Comparison of ENCODE assay signal across 12 cellular contexts in the genomic region with DNA sequence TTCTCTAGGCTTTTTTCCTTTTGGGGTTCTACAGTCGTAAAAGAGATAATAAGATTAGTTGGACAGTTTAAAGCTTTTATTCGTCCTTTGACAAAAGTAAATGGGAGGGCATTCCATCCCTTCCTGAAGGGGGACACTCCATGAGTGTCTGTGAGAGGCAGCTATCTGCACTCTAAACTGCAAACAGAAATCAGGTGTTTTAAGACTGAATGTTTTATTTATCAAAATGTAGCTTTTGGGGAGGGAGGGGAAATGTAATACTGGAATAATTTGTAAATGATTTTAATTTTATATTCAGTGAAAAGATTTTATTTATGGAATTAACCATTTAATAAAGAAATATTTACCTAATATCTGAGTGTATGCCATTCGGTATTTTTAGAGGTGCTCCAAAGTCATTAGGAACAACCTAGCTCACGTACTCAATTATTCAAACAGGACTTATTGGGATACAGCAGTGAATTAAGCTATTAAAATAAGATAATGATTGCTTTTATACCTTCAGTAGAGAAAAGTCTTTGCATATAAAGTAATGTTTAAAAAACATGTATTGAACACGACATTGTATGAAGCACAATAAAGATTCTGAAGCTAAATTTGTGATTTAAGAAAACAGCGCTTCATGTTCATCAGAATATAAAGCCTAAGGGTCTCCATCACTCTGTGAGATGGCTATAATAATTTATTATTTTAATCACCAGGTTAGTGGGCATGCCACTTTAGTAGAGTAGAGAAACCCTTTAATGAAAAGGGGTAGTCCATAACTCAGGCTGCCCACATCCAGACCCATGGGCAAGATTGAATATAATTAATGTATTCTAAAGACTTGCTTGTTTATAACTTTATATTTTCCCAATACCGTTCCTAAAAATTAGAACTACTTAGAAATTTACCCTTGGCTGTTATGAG. TPM values are rescaled to one million over a fixed set of nuclear protein-coding genes. Genes with fewer than 3 reads are reported as not detected.
DNase-seq lines count a peak whose midpoint lies in the region; ATAC-seq, FAIRE-seq and TF ChIP-seq lines count a peak whose summit lies in the region.
"Had no signal": no experiment of that assay in that cellular context is flagged by ENCODE, and none has a peak within 500 bp of the region (broad histone marks: within the 10 kb centered on the region; RNA-seq: fewer than 3 reads in every experiment).

No MANE protein-coding gene starts in this region.

- no peak overlapping the region for H3K9ac ChIP-seq in H1 (replicated peaks in 1 of 4; ENCODE audit: extremely low read depth in 1 of 4, low read depth in 3 of 4, low read length in 3 of 4)

- no peak overlapping the region for H2BK15ac ChIP-seq in H1 (ENCODE audit: low read length)

- POLR2A ChIA-PET in H1 (lab: Charles Lee; ENCODE audit: partially characterized antibody), result interaction anchor here (0.7 to 14.4 kb wide), 41 partner anchors 8 to 430 kb away, joined by 3 to 311 read pairs (median 4); a partner anchor contains a TSS

- no peak overlapping the region for H2AK5ac ChIP-seq in H1 (ENCODE audit: low read depth, low read length)

- no peak for TF ChIP-seq EP300 in H1 (IDR thresholded peaks at IDR 0.05; ENCODE audit: borderline replicate concordance in 1 of 2, low read depth in 2 of 2, low read length in 2 of 2)

- no peak overlapping the region for H4K91ac ChIP-seq in H1 (replicated peaks; ENCODE audit: insufficient read length, low read length)

- TF ChIP-seq CTCF in heart right ventricle (IDR thresholded peaks at IDR 0.05) (no peak), H1 (IDR thresholded peaks at IDR 0.05; ENCODE audit: control extremely low read depth in 1 of 3, insufficient read depth in 1 of 3, low read depth in 1 of 3, low read length in 3 of 3) (no peak), uterus (IDR thresholded peaks at IDR 0.05) (no peak)

- H3K18ac ChIP-seq in H1 (ENCODE audit: extremely low read depth, low read length), result no peak overlapping the region

- no peak overlapping the region for H3K4ac ChIP-seq in H1 (replicated peaks; ENCODE audit: insufficient read length, low read depth, low read length)

- H3K9me3 ChIP-seq in heart right ventricle (peaks cover 0 to 7% (median 0%) of the 10 kb centered on the region in 11 donors), H1 (ENCODE audit: insufficient read depth in 2 of 2, low read depth in 1 of 2, low read length in 1 of 2) (no peaks in the 10 kb centered on the region; a peak in 1 of 4 replicates), muscle layer of duodenum (ENCODE audit: control insufficient read depth in 1 of 2, low read length in 2 of 2) (no peaks in the 10 kb centered on the region), uterus (no peaks in the 10 kb centered on the region)

- H4K5ac ChIP-seq in H1 (ENCODE audit: insufficient read length, low read depth, low read length), result no peak overlapping the region

- DNase-seq in heart right ventricle, result no peak
- DNase-seq in left ventricle myocardium superior, result no peak
- peak in 1 of 2 experiments; percentile 20 for DNase-seq in H1 (ENCODE audit: low read depth in 1 of 2, low spot score in 2 of 2)
- DNase-seq in uterus, result no peak
- DNase-seq in NCI-H2171 treated with DMSO at 0.1 percent for 48 hours (lab: John Stamatoyannopoulos, UW), result no peak
- DNase-seq: activated CD8-positive, alpha-beta memory T cell treated with anti-CD3 and anti-CD28 coated beads for 24 hours; NCI-H446 had no signal

- H3K79me1 ChIP-seq in H1 (ENCODE audit: low read depth, low read length), result no peaks in the 10 kb centered on the region; the same call in none of the 2 replicates

- TF ChIP-seq POLR2A in H1 (IDR thresholded peaks at IDR 0.05; ENCODE audit: control extremely low read depth in 1 of 2, low read depth in 2 of 2, low read length in 2 of 2) (no peak), uterus (IDR thresholded peaks at IDR 0.05) (no peak)

- H3K4me1 ChIP-seq in heart right ventricle (peaks cover 7 to 45% (median 42%) of the 10 kb centered on the region in 9 donors), H1 (replicated peaks in 1 of 4; ENCODE audit: control insufficient read depth in 3 of 4, insufficient read depth in 4 of 4, low read length in 3 of 4) (peaks cover 3 to 28% (median 17%) of the 10 kb centered on the region in 4 experiments), muscle layer of duodenum (ENCODE audit: control insufficient read depth in 1 of 2, insufficient read depth in 2 of 2, low read length in 2 of 2) (peaks cover 6 to 10% of the 10 kb centered on the region in 2 donors), uterus (peaks cover 0 to 9% of the 10 kb centered on the region in 2 donors)

- no peak for FAIRE-seq in H1 (lab: Jason Lieb, UNC)
- FAIRE-seq: A204.1, K562 had no signal

- peaks cover 0 to 6% of the 10 kb centered on the region in 2 experiments for H4K20me1 ChIP-seq in H1 (replicated peaks in 1 of 2; ENCODE audit: control insufficient read depth in 1 of 2, insufficient read depth in 2 of 2, low read length in 2 of 2)

- WGBS in heart right ventricle, 2 donors, result 68 to 72% methylated on average over 7 of the region's 7 CpGs
- WGBS in H1 (ENCODE audit: extremely low coverage in 1 of 2, insufficient coverage in 1 of 2, insufficient read length in 1 of 2, insufficient replicate concordance in 2 of 2, low coverage in 1 of 2, low lambda C conversion rate in 2 of 2, missing lambda C conversion rate in 1 of 2), 2 experiments, result 71% methylated on average over 7 of the region's 7 CpGs; no CpG with 5 or more reads in 1 of the 2 experiments

- no peak for TF ChIP-seq RAD21 in H1 (IDR thresholded peaks at IDR 0.05 in 1 of 2, conservative IDR thresholded peaks at IDR 0.05 in 1 of 2; ENCODE audit: low read depth in 2 of 2, low read length in 2 of 2)

- peaks cover 11% of the 10 kb centered on the region; the same call in 1 of the 2 replicates for H3K23me2 ChIP-seq in H1 (ENCODE audit: low read depth, low read length)

- peaks cover 0 to 28% (median 20%) of the 10 kb centered on the region in 9 donors for H3K36me3 ChIP-seq in heart right ventricle
- H3K36me3 ChIP-seq in H1 (ENCODE audit: control insufficient read depth in 2 of 4, insufficient read depth in 4 of 4, low read length in 3 of 4), result peaks cover 2 to 25% (median 14%) of the 10 kb centered on the region in 4 experiments; a peak in 6 of 8 replicates
- peaks cover 16 to 19% of the 10 kb centered on the region in 2 donors for H3K36me3 ChIP-seq in muscle layer of duodenum (ENCODE audit: control insufficient read depth in 1 of 2, insufficient read depth in 2 of 2, low read length in 2 of 2)
- no peaks in the 10 kb centered on the region for H3K36me3 ChIP-seq in uterus

- H2BK12ac ChIP-seq in H1 (ENCODE audit: low read depth, low read length), result no peak overlapping the region; the same call in 1 of the 2 replicates

- H4K8ac ChIP-seq in H1 (ENCODE audit: extremely low read depth, insufficient read depth, low read length), result no peak overlapping the region

- no peak overlapping the region for H2BK20ac ChIP-seq in H1 (ENCODE audit: low read length)

- ATAC-seq in heart right ventricle, result no peak
- no peak for ATAC-seq in left ventricle myocardium superior
- ATAC-seq in HG02970 (IDR thresholded peaks at IDR 0.05; ENCODE audit: low FRiP score, unreplicated experiment), result no peak
- ATAC-seq in HG02642 (IDR thresholded peaks at IDR 0.05; ENCODE audit: poor library complexity, unreplicated experiment), result no peak
- ATAC-seq: K562 had no signal

- H3K23ac ChIP-seq in H1 (ENCODE audit: insufficient read length), result no peak overlapping the region

- H2BK120ac ChIP-seq in H1 (replicated peaks; ENCODE audit: low read depth, low read length), result no peak overlapping the region

- H3K4me2 ChIP-seq in H1 (ENCODE audit: insufficient read depth in 1 of 2, low read depth in 2 of 2, low read length in 2 of 2), result peak overlapping the region; percentile 89 to 98

- no peak overlapping the region for H2AFZ ChIP-seq in H1 (ENCODE audit: low read length)

- H3K27me3 ChIP-seq in heart right ventricle (peaks cover 0 to 38% (median 0%) of the 10 kb centered on the region in 7 donors), H1 (replicated peaks in 1 of 4; ENCODE audit: control insufficient read depth in 3 of 4, extremely low read depth in 1 of 4, insufficient read depth in 3 of 4, low read length in 3 of 4) (peaks cover 0 to 7% (median 3%) of the 10 kb centered on the region in 4 experiments; a peak in 4 of 7 replicates), muscle layer of duodenum (ENCODE audit: low read depth, low read length) (no peaks in the 10 kb centered on the region), uterus (no peaks in the 10 kb centered on the region)

- peak overlapping the region in 6 of 10 donors; percentile 0 to 100 (median 98) for H3K27ac ChIP-seq in heart right ventricle
- H3K27ac ChIP-seq in H1 (ENCODE audit: low read depth, low read length), result no peak overlapping the region
- peak overlapping the region; percentile 89 for H3K27ac ChIP-seq in muscle layer of duodenum (ENCODE audit: low read length)
- H3K27ac ChIP-seq in uterus, result peak overlapping the region; percentile 99 to 100

- no peak overlapping the region for H3K56ac ChIP-seq in H1 (replicated peaks; ENCODE audit: insufficient read length, low read depth, low read length)

- peak overlapping the region; percentile 38; the same call in 1 of the 2 replicates for H2BK5ac ChIP-seq in H1 (ENCODE audit: low read depth, low read length)

- H3K79me2 ChIP-seq in H1 (ENCODE audit: control insufficient read depth in 1 of 2, insufficient read depth in 2 of 2, low read length in 2 of 2), result peaks cover 0 to 25% of the 10 kb centered on the region in 2 experiments; a peak in 3 of 4 replicates

- CTCF ChIA-PET in H1 (lab: Charles Lee; ENCODE audit: partially characterized antibody), result interaction anchor here (0.8 to 3.5 kb wide), 16 partner anchors 11 to 278 kb away, joined by 3 to 13 read pairs (median 4); no protein-coding TSS in a partner anchor

- peak overlapping the region in 9 of 10 donors; percentile 63 to 93 (median 78) for H3K4me3 ChIP-seq in heart right ventricle
- H3K4me3 ChIP-seq in H1 (ENCODE audit: extremely low read depth in 1 of 4, insufficient read depth in 2 of 4, low read depth in 3 of 4, low read length in 4 of 4), result peak overlapping the region in 2 of 4 experiments; percentile 84 to 91; a peak in 4 of 8 replicates
- peak overlapping the region; percentile 83 to 91 for H3K4me3 ChIP-seq in muscle layer of duodenum (ENCODE audit: low read depth in 1 of 2, low read length in 2 of 2)
- H3K4me3 ChIP-seq in uterus, result peak overlapping the region; percentile 66 to 83
- H3K4me3 ChIP-seq: K562 had no signal

- no peak overlapping the region for H3K14ac ChIP-seq in H1 (ENCODE audit: insufficient read length)

- intact Hi-C loops in heart right ventricle (cut with DNase I), result loop anchor here (2.0 to 10.0 kb wide), 12 partner anchors 81 to 276 kb away; a partner anchor contains a TSS
- intact Hi-C loops in left ventricle myocardium superior (cut with micrococcal nuclease), result loop anchor here (5.0 kb wide), 1 partner anchor 109 kb away; no protein-coding TSS in a partner anchor
- intact Hi-C loops in uterus (cut with DNase I; ENCODE audit: low total_unique reads), result no loop called here

RNA-seq across cellular contexts. Expression of a gene that starts 3.0 kb away (rescaled TPM):
- total RNA-seq in heart right ventricle, result 1,000 to 10,000 TPM in 1 of 10 donors, 100 to 1,000 TPM in 1, 10 to 100 TPM in 8; 28.3 to 1,074 (median 62.8) TPM
- polyA plus RNA-seq in heart right ventricle, result 100 to 1,000 TPM in 1 of 2 donors, 10 to 100 TPM in 1; 27.4 to 157 TPM
- 32.6 TPM for total RNA-seq in left ventricle myocardium superior
- total RNA-seq in H1 (2021; fragmentation: NEBNext Ultra II Directional; extraction: Animal tissue kit (Norgen Biotek cat#: 25700)), result 108 and 113 TPM in 2 replicates
- polyA plus RNA-seq in H1 (2011; rRNA removed), result 19.1 and 29.7 TPM in 2 replicates
- 36.4 TPM for polyA plus RNA-seq in H1 (2011; cell fraction: cytosol; rRNA removed)
- polyA plus RNA-seq in H1 (2011; cell fraction: nucleus; rRNA removed), result 106 TPM
- polyA plus RNA-seq in H1 (2012, experiment 1 of 2), result 58.2 to 88.4 TPM (median 74.4 TPM) in 4 replicates
- polyA plus RNA-seq in H1 (2012, experiment 2 of 2), result 84.1 TPM
- polyA plus RNA-seq in H1 (2013, experiment 1 of 2), result 122 TPM
- 139 TPM for polyA plus RNA-seq in H1 (2013, experiment 2 of 2)
- polyA minus RNA-seq in H1 (2011; rRNA and poly(A)+ RNA removed), result 18.3 and 33.7 TPM in 2 replicates
- 37.7 TPM for polyA minus RNA-seq in H1 (2011; cell fraction: cytosol; rRNA and poly(A)+ RNA removed)
- 109 TPM for polyA minus RNA-seq in H1 (2011; cell fraction: nucleus; rRNA and poly(A)+ RNA removed)
- 100 to 1,000 TPM in 2 of 4 donors, 10 to 100 TPM in 2; 28.2 to 324 (median 134) TPM for total RNA-seq in uterus
